In genomic region chr16:89530401-89531381, GRCh38 we compare ENCODE assay signal across 28 cellular contexts. TPM values are rescaled to one million over a fixed set of nuclear protein-coding genes. Genes with fewer than 3 reads are reported as not detected.
"Had no signal": no experiment of that assay in that cellular context is flagged by ENCODE, and none has a peak within 500 bp of the region (broad histone marks: within the 10 kb centered on the region; RNA-seq: fewer than 3 reads in every experiment).

No MANE protein-coding gene starts in this region.

- H3K27ac ChIP-seq: neural progenitor cell, ovary, thyroid gland had no signal

- H3K36me3 ChIP-seq: ovary had no signal

- H2AFZ ChIP-seq: neural progenitor cell had no signal

- H3K4me3 ChIP-seq: dorsolateral prefrontal cortex, gastroesophageal sphincter, heart right ventricle, left lung, neural progenitor cell, ovary, smooth muscle cell, thyroid gland had no signal

- H3K9me3 ChIP-seq: gastroesophageal sphincter, heart right ventricle, left lung, ovary, thyroid gland had no signal

- H3K27me3 ChIP-seq: dorsolateral prefrontal cortex, gastroesophageal sphincter, heart right ventricle, left lung, neural progenitor cell, ovary, thyroid gland had no signal

- H3K4me2 ChIP-seq: neural progenitor cell, smooth muscle cell had no signal

- H3K9ac ChIP-seq: neural progenitor cell had no signal

- DNase-seq: dorsolateral prefrontal cortex; effector CD4-positive, alpha-beta T cell; foreskin fibroblast; heart right ventricle; hippocampal formation; left cardiac atrium; left lung; mesenchymal stem cell; midbrain; naive thymus-derived CD4-positive, alpha-beta T cell; ovary; posterior cingulate gyrus; stimulated activated CD4-positive, alpha-beta T cell treated with anti-CD3 and anti-CD28 coated beads, Interleukin-12 subunit alpha, Interleukin-12 subunit beta, amount 100 ng/mL, for 4 hours; stimulated activated CD4-positive, alpha-beta T cell treated with anti-CD3 and anti-CD28 coated beads, Interleukin-1b, Interleukin-23, amount 100 ng/mL, for 48 hours; stimulated activated CD4-positive, alpha-beta T cell treated with anti-CD3 and anti-CD28 coated beads, Interleukin-4, amount 100 ng/mL, for 1 hour; stimulated activated CD8-positive, alpha-beta memory T cell treated with anti-CD3 and anti-CD28 coated beads, Interleukin-4, amount 100 ng/mL, for 48 hours; stimulated activated naive CD4-positive, alpha-beta T cell; stimulated activated naive CD8-positive, alpha-beta T cell treated with anti-CD3 and anti-CD28 coated beads, Interleukin-15, amount 100 ng/mL, for 72 hours; thyroid gland had no signal

- H3K4me1 ChIP-seq: neural progenitor cell, thyroid gland had no signal

- FAIRE-seq: colon, islet of Langerhans had no signal

- ATAC-seq: esophagus mucosa; gastroesophageal sphincter; left cardiac atrium; left lung; naive thymus-derived CD4-positive, alpha-beta T cell; sciatic nerve; stimulated activated naive CD8-positive, alpha-beta T cell treated with anti-CD3 and anti-CD28 coated beads, Interleukin-15, amount 100 ng/mL, for 72 hours had no signal

RNA-seq across cellular contexts. Expression of gene CPNE7, which starts 44.9 kb away (rescaled TPM):
- total RNA-seq: left cardiac atrium, sciatic nerve, subcutaneous adipose tissue, urinary bladder had no signal
- polyA plus RNA-seq: naive thymus-derived CD4-positive, alpha-beta T cell had no signal
